14 cellular contexts compared by ENCODE assay signal in the genomic region with DNA sequence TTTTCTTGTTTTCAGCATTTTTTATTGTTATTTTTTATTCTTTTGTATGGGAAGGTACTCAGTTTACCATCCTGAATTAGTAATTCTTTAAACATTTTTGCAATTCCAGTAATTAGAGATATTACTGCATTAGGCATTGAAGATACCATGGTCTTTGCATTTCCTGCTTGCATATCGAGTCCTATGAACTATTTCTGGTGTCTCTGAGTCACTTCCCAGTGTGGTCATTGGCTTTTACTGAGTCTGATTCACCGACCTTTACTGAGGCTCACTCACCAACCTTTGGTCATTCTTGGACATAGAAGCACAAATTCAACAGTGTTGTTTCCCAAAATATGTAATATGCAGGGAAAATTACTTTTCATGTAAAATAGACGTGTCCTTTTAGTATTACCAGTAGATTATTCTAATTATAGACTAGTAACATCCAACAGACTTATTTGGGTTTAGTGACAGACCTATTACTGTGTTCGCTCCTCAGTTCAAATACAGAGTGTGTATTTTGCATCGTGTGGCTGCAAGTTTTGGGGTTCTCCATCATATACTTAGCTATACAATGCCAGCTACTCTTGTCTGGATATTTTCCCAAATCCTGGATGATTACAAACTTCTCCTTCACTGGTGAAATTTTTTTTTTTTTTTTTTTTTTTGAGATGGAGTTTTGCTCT.
A peak's percentile ranks its signal among the peaks of the same experiment; 100 is the strongest.
DNase-seq lines count a peak whose midpoint lies in the region; ATAC-seq and TF ChIP-seq lines count a peak whose summit lies in the region.
"Had no signal": no experiment of that assay in that cellular context is flagged by ENCODE, and none has a peak within 500 bp of the region (broad histone marks: within the 10 kb centered on the region; RNA-seq: fewer than 3 reads in every experiment).

No MANE protein-coding gene starts in this region.

- H3K9me3 ChIP-seq in ascending aorta, result no peaks in the 10 kb centered on the region

- intact Hi-C loops in ascending aorta (cut with DNase I), result no loop called here

- TF ChIP-seq CTCF in HFF-Myc (IDR thresholded peaks at IDR 0.05; ENCODE audit: low read depth, low read length, missing control alignments) (no peak), ascending aorta (IDR thresholded peaks at IDR 0.05) (no peak), GM13976 (IDR thresholded peaks at IDR 0.05; ENCODE audit: borderline replicate concordance, control extremely low read depth, extremely low read depth, insufficient read depth, missing control alignments) (no peak)

- no peaks in the 10 kb centered on the region for H3K4me1 ChIP-seq in ascending aorta

- DNase-seq in ACHN, result peak; percentile 90
- DNase-seq in HFF-Myc (ENCODE audit: extremely low read depth, low read depth), result peak; percentile 86
- DNase-seq in foreskin melanocyte, result peak; percentile 56
- DNase-seq in ascending aorta (ENCODE audit: low spot score in 2 of 2), result no peak
- DNase-seq in GM13976 (ENCODE audit: low spot score), result no peak
- DNase-seq in cerebellar cortex (ENCODE audit: low spot score), result no peak
- DNase-seq in COR-L47 (lab: John Stamatoyannopoulos, UW), result no peak
- DNase-seq: activated CD4-positive, alpha-beta memory T cell treated with anti-CD3 and anti-CD28 coated beads for 36 hours; anterior cingulate cortex; CD4-positive, alpha-beta T cell; NCI-H1048; nucleus accumbens had no signal

- no peak overlapping the region for H3K4me3 ChIP-seq in HFF-Myc (replicated peaks; ENCODE audit: low read depth, low read length)
- no peak overlapping the region for H3K4me3 ChIP-seq in ascending aorta

- H3K27me3 ChIP-seq in ascending aorta, result no peaks in the 10 kb centered on the region

- no peak overlapping the region for H3K27ac ChIP-seq in ascending aorta

- ATAC-seq in SK-N-SH treated with all-trans-retinoic acid at 6 μM for 48 hours, result peak; percentile 86
- ATAC-seq: Right ventricle myocardium inferior had no signal

- in situ Hi-C loops in ACHN (cut with HindIII; ENCODE audit: low pct_ligation_motif_present, low pct_unique_long_range_greater_than_20kb, low sequenced_read_pairs), result no loop called here
- in situ Hi-C loops in GM13976 (cut with MboI; ENCODE audit: low sequenced_read_pairs, unreplicated experiment), result no loop called here

- no peaks in the 10 kb centered on the region for H3K36me3 ChIP-seq in ascending aorta

TF ChIP-seq in SK-N-SH treated with all-trans-retinoic acid at 6 μM for 48 hours, 23 proteins besides CTCF, POLR2A, EP300 and RAD21:
- TF ChIP-seq SNAI2 (CRISPR knock-in tag; IDR thresholded peaks at IDR 0.05) (no peak), TOX (CRISPR knock-in tag; IDR thresholded peaks at IDR 0.05; ENCODE audit: borderline replicate concordance) (0 out of 2 replicates have a peak, but pooled peaks have one; percentile 16)

Comparison
In these comparisons a context has a peak if more than half of its experiments do, and no peak if none do; other contexts are left out.
1. DNase-seq: peak in ACHN (single experiment), HFF-Myc (single experiment) and foreskin melanocyte (single experiment); none in ascending aorta (0 of 2), GM13976 (single experiment), cerebellar cortex (single experiment) and COR-L47 (single experiment).